16 cellular contexts compared by ENCODE assay signal in the genomic region with DNA sequence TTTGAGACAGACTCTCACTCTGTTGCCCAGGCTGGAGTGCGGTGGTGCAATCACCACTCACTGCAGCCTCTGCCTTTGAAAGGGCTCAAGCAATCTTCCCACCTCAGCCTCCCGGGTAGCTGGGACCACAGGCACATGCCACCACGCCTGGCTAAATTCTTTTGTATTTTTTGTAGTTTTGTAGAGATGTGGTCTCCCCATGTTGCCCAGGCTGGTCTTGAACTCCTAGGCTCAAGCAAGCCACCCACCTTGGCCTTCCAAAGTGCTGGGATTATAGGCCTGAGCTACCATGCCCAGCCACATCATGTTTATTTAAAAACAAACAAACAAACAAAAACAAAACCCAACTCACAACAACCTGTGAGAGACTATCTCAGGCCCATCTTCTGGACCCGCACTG. TPM values are rescaled to one million over a fixed set of nuclear protein-coding genes. Genes with fewer than 3 reads are reported as not detected.
A peak's percentile ranks its signal among the peaks of the same experiment; 100 is the strongest.
DNase-seq lines count a peak whose midpoint lies in the region; ATAC-seq and TF ChIP-seq lines count a peak whose summit lies in the region.
"Had no signal": no experiment of that assay in that cellular context is flagged by ENCODE, and none has a peak within 500 bp of the region (broad histone marks: within the 10 kb centered on the region; RNA-seq: fewer than 3 reads in every experiment).

No MANE protein-coding gene starts in this region.

- H3K9me3 Mint-ChIP-seq in activated CD8-positive, alpha-beta memory T cell treated with anti-CD3 and anti-CD28 coated beads, Interleukin-2, amount 10 ng/mL, durations not matched to agents 7 days and 5 days (ENCODE audit: low read depth), result no peaks in the 10 kb centered on the region

- H3K36me3 Mint-ChIP-seq in activated CD8-positive, alpha-beta memory T cell treated with anti-CD3 and anti-CD28 coated beads, Interleukin-2, amount 10 ng/mL, durations not matched to agents 7 days and 5 days, result no peaks in the 10 kb centered on the region

- H3K4me3 ChIP-seq in WERI-Rb-1 (ENCODE audit: low read depth, low read length), result no peak overlapping the region
- H3K4me3 ChIP-seq in testis, result no peak overlapping the region
- no peak overlapping the region for H3K4me3 ChIP-seq in gastrocnemius medialis
- H3K4me3 ChIP-seq: BLaER1 had no signal

- DNase-seq in activated CD8-positive, alpha-beta memory T cell treated with anti-CD3 and anti-CD28 coated beads, Interleukin-2, amount 50 U/mL, for 48 hours, result peak; percentile 20
- DNase-seq in activated CD8-positive, alpha-beta memory T cell treated with anti-CD3 and anti-CD28 coated beads, Interleukin-2, amount 10 ng/mL, durations not matched to agents 7 days and 5 days, result no peak
- DNase-seq in WERI-Rb-1, result no peak
- peak; percentile 3 for DNase-seq in left lobe of liver (ENCODE audit: low spot score)
- peak; percentile 2 for DNase-seq in testis
- DNase-seq in central memory CD4-positive, alpha-beta T cell, result no peak
- DNase-seq in gastrocnemius medialis, result no peak
- DNase-seq: AML-193, DMS53, GF-D8, HCEC 1CT had no signal

- H3K4me3 Mint-ChIP-seq in activated CD8-positive, alpha-beta memory T cell treated with anti-CD3 and anti-CD28 coated beads, Interleukin-2, amount 10 ng/mL, durations not matched to agents 7 days and 5 days, result no peak overlapping the region

- WGBS in testis, 2 donors, result 90 to 94% methylated on average over 4 of the region's 4 CpGs

- in situ Hi-C loops in gastrocnemius medialis (cut with MboI; ENCODE audit: low sequenced_read_pairs in 4 of 4), result no loop called here

- H3K9me3 ChIP-seq in WERI-Rb-1 (ENCODE audit: severe bottlenecking) (no peaks in the 10 kb centered on the region), testis (no peaks in the 10 kb centered on the region), gastrocnemius medialis (no peaks in the 10 kb centered on the region)
- H3K9me3 ChIP-seq: BLaER1 had no signal

- TF ChIP-seq POLR2A in testis (IDR thresholded peaks at IDR 0.05) (no peak), gastrocnemius medialis (IDR thresholded peaks at IDR 0.05) (no peak)

- CTCF ChIA-PET in activated CD8-positive, alpha-beta memory T cell treated with anti-CD3 and anti-CD28 coated beads, Interleukin-2, amount 10 ng/mL, durations not matched to agents 7 days and 5 days (lab: Charles Lee), result no interaction called here

- TF ChIP-seq CTCF in WERI-Rb-1 (IDR thresholded peaks at IDR 0.05; ENCODE audit: low read depth, low read length), result no peak
- TF ChIP-seq CTCF in testis (IDR thresholded peaks at IDR 0.05), result no peak
- TF ChIP-seq CTCF in gastrocnemius medialis (IDR thresholded peaks at IDR 0.05 in 4 of 5, conservative IDR thresholded peaks at IDR 0.05 in 1 of 5), result no peak

- peak overlapping the region; percentile 56 for H3K27ac ChIP-seq in WERI-Rb-1
- H3K27ac ChIP-seq in testis, result no peak overlapping the region
- H3K27ac ChIP-seq in gastrocnemius medialis, result no peak overlapping the region
- H3K27ac ChIP-seq: 22Rv1, BLaER1, HL-60 had no signal

- peaks cover 15% of the 10 kb centered on the region for H3K27me3 Mint-ChIP-seq in activated CD8-positive, alpha-beta memory T cell treated with anti-CD3 and anti-CD28 coated beads, Interleukin-2, amount 10 ng/mL, durations not matched to agents 7 days and 5 days

- H3K4me1 ChIP-seq in testis (no peaks in the 10 kb centered on the region), gastrocnemius medialis (no peaks in the 10 kb centered on the region)
- H3K4me1 ChIP-seq: BLaER1 had no signal

- H3K36me3 ChIP-seq in WERI-Rb-1 (no peaks in the 10 kb centered on the region), testis (ENCODE audit: low read depth, missing control alignments) (no peaks in the 10 kb centered on the region), gastrocnemius medialis (no peaks in the 10 kb centered on the region)
- H3K36me3 ChIP-seq: BLaER1 had no signal

- H3K4me1 Mint-ChIP-seq in activated CD8-positive, alpha-beta memory T cell treated with anti-CD3 and anti-CD28 coated beads, Interleukin-2, amount 10 ng/mL, durations not matched to agents 7 days and 5 days, result peaks cover 2% of the 10 kb centered on the region

- no peak overlapping the region for H3K27ac Mint-ChIP-seq in activated CD8-positive, alpha-beta memory T cell treated with anti-CD3 and anti-CD28 coated beads, Interleukin-2, amount 10 ng/mL, durations not matched to agents 7 days and 5 days

- no peaks in the 10 kb centered on the region for H3K27me3 ChIP-seq in WERI-Rb-1 (ENCODE audit: insufficient read depth, low read depth, severe bottlenecking)
- H3K27me3 ChIP-seq in testis, result no peaks in the 10 kb centered on the region
- peaks cover 0 to 4% (median 0%) of the 10 kb centered on the region in 3 donors for H3K27me3 ChIP-seq in gastrocnemius medialis
- H3K27me3 ChIP-seq: BLaER1 had no signal

- intact Hi-C loops in testis (cut with DNase I; ENCODE audit: low total_unique reads), result no loop called here
- intact Hi-C loops in gastrocnemius medialis (cut with DNase I; ENCODE audit: low total_unique reads), result no loop called here

- ATAC-seq in activated CD8-positive, alpha-beta memory T cell treated with anti-CD3 and anti-CD28 coated beads, Interleukin-2, amount 10 ng/mL, durations not matched to agents 7 days and 5 days, result no peak
- ATAC-seq in left lobe of liver, result no peak
- ATAC-seq in gastrocnemius medialis, result no peak
- no peak for ATAC-seq in HG02973 (IDR thresholded peaks at IDR 0.05; ENCODE audit: unreplicated experiment)

RNA-seq across cellular contexts. Expression of a gene that starts 29.7 kb away (rescaled TPM):
- total RNA-seq in activated CD8-positive, alpha-beta memory T cell treated with anti-CD3 and anti-CD28 coated beads, Interleukin-2, amount 10 ng/mL, durations not matched to agents 7 days and 5 days, result not detected
- total RNA-seq in left lobe of liver (0.13 TPM), testis (under 1 TPM in 1 of 2 donors, not detected in 1; 0.12 TPM), gastrocnemius medialis (under 1 TPM in 2 of 4 donors, not detected in 2; 0.07 to 0.22 TPM)
- 0.20 TPM for polyA plus RNA-seq in testis (ENCODE audit: insufficient read depth, low read depth, low replicate concordance)
- total RNA-seq: A673 had no signal

Comparison
In these comparisons a context has a peak if more than half of its experiments do, and no peak if none do; other contexts are left out.
1. DNase-seq: peak in activated CD8-positive, alpha-beta memory T cell treated with anti-CD3 and anti-CD28 coated beads, Interleukin-2, amount 50 U/mL, for 48 hours (single experiment), left lobe of liver (single experiment) and testis (single experiment); none in activated CD8-positive, alpha-beta memory T cell treated with anti-CD3 and anti-CD28 coated beads, Interleukin-2, amount 10 ng/mL, durations not matched to agents 7 days and 5 days (single experiment), WERI-Rb-1 (single experiment), central memory CD4-positive, alpha-beta T cell (single experiment) and gastrocnemius medialis (0 of 2).